8 cellular contexts compared by ENCODE assay signal in genomic region chr2:89243114-89243707, GRCh38.
A peak's percentile ranks its signal among the peaks of the same experiment; 100 is the strongest.
DNase-seq lines count a peak whose midpoint lies in the region; ATAC-seq, FAIRE-seq and TF ChIP-seq lines count a peak whose summit lies in the region.
"Not testable (repeated sequence)": the region's sequence is repeated elsewhere in the genome, so short reads cannot be mapped to it uniquely, and the experiment has no call there.

No MANE protein-coding gene starts in this region.

- not testable (repeated sequence) for H3K27ac ChIP-seq in upper lobe of right lung

- not testable (repeated sequence) for H3K27me3 Mint-ChIP-seq in HFFc6 (ENCODE audit: insufficient read depth)

- H3K4me3 Mint-ChIP-seq in HFFc6 = not testable (repeated sequence)

- H3K4me1 ChIP-seq in upper lobe of right lung = not testable (repeated sequence)

- FAIRE-seq in GM12892 (lab: Jason Lieb, UNC) = peak; percentile 98

- H3K4me1 Mint-ChIP-seq in HFFc6 (ENCODE audit: low read depth) = not testable (repeated sequence)

- TF ChIP-seq POLR2A in GM12892 (IDR thresholded peaks at IDR 0.05; ENCODE audit: low read depth, low read length); NB4 (IDR thresholded peaks at IDR 0.05; ENCODE audit: extremely low read depth, insufficient read length): not testable (repeated sequence)

- H3K36me3 ChIP-seq in upper lobe of right lung = not testable (repeated sequence)

- intact Hi-C loops in left colon (cut with DNase I, micrococcal nuclease); upper lobe of right lung (cut with DNase I): not testable (repeated sequence)

- ATAC-seq in GM19438 (IDR thresholded peaks at IDR 0.05; ENCODE audit: low read depth, unreplicated experiment) (peak; percentile 92), HG03139 (IDR thresholded peaks at IDR 0.05; ENCODE audit: unreplicated experiment) (peak; percentile 96), left colon (peak; percentile 79), upper lobe of right lung (peak; percentile 85)
- ATAC-seq in activated naive CD4-positive, alpha-beta T cell treated with anti-CD3 and anti-CD28 coated beads, Interleukin-2, amount 50 U/mL, for 72 hours = peak; percentile 65 to 71

- not testable (repeated sequence) for H3K27me3 ChIP-seq in upper lobe of right lung

- not testable (repeated sequence) for H3K9me3 Mint-ChIP-seq in HFFc6; activated naive CD4-positive, alpha-beta T cell treated with anti-CD3 and anti-CD28 coated beads, Interleukin-2, amount 50 U/mL, for 72 hours

- peak; percentile 58 for TF ChIP-seq CTCF in HFFc6 (IDR thresholded peaks at IDR 0.05)
- peak; percentile 43 for TF ChIP-seq CTCF in NB4 (IDR thresholded peaks at IDR 0.05; ENCODE audit: low read depth, low read length)
- TF ChIP-seq CTCF in upper lobe of right lung (IDR thresholded peaks at IDR 0.05) = peak; percentile 31

- DNase-seq in GM12892 (ENCODE audit: insufficient read length); HFFc6; activated naive CD4-positive, alpha-beta T cell treated with anti-CD3 and anti-CD28 coated beads, Interleukin-2, amount 50 U/mL, for 72 hours (ENCODE audit: low spot score in 2 of 2); left colon; upper lobe of right lung: not testable (repeated sequence)
- DNase-seq in NB4 (ENCODE audit: low read depth) = peak; percentile 13

- not testable (repeated sequence) for H3K9me3 ChIP-seq in upper lobe of right lung

- not testable (repeated sequence) for H3K4me3 ChIP-seq in NB4 (ENCODE audit: low read depth, low read length); upper lobe of right lung

- not testable (repeated sequence) for H3K27ac Mint-ChIP-seq in HFFc6; activated naive CD4-positive, alpha-beta T cell treated with anti-CD3 and anti-CD28 coated beads, Interleukin-2, amount 50 U/mL, for 72 hours

- not testable (repeated sequence) for H3K36me3 Mint-ChIP-seq in HFFc6 (ENCODE audit: low read depth); activated naive CD4-positive, alpha-beta T cell treated with anti-CD3 and anti-CD28 coated beads, Interleukin-2, amount 50 U/mL, for 72 hours
